In the genomic region with DNA sequence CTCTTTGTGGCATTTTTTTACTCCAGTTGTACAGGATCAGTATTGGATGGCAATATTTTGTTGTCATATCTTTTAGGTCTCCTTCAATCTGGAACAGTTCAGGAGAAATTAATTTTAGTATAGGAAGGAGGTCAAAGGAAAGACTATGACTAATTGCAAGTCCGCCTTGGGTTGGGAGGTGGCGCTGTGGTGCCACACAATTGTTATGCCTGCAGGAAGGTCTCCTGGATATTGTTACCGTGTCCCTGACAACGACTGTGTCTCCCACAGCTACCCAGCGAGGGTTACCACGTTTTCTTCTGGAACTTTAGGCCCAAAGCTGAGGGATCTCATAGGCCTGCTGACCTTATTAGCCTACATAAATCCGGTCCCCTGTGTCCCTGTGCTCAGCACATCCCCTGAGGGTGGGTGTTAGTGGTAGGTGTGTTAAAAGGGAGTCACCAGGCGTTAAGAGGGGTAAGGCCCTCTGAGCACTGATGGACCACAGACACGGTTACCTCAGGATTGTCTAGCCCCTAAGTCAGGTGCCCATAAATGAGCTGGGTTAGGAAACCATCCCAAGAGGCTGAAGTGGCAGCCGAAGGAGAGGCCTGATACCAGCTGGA, we compare ENCODE assay signal across 9 cellular contexts. TPM values are rescaled to one million over a fixed set of nuclear protein-coding genes. Genes with fewer than 3 reads are reported as not detected.
DNase-seq lines count a peak whose midpoint lies in the region; ATAC-seq and TF ChIP-seq lines count a peak whose summit lies in the region.
"Had no signal": no experiment of that assay in that cellular context is flagged by ENCODE, and none has a peak within 500 bp of the region (broad histone marks: within the 10 kb centered on the region; RNA-seq: fewer than 3 reads in every experiment).

No MANE protein-coding gene starts in this region.

- no peak overlapping the region for H3K4me3 ChIP-seq in Jurkat, Clone E6-1 (ENCODE audit: low read length)
- H3K4me3 ChIP-seq in PC-9 (no peak overlapping the region), gastroesophageal sphincter (no peak overlapping the region), parathyroid adenoma (ENCODE audit: low read depth, low read length) (no peak overlapping the region), uterus (no peak overlapping the region)

- H3K27me3 Mint-ChIP-seq in activated T-helper 17 cell treated with anti-CD3 and anti-CD28 coated beads, Interleukin-2, amount 50 U/mL, for 72 hours = no peaks in the 10 kb centered on the region
- H3K27me3 Mint-ChIP-seq: stimulated activated naive CD8-positive, alpha-beta T cell treated with anti-CD3 and anti-CD28 coated beads, Interleukin-15, Interleukin-2, amounts not matched to agents 100 ng/mL and 50 ng/mL, for 24 hours had no signal

- peaks cover 8% of the 10 kb centered on the region; the same call in 1 of the 2 replicates for H3K9me3 ChIP-seq in PC-9 (ENCODE audit: insufficient read depth, low read depth)
- peaks cover 0 to 4% (median 0%) of the 10 kb centered on the region in 3 donors for H3K9me3 ChIP-seq in gastroesophageal sphincter
- no peaks in the 10 kb centered on the region for H3K9me3 ChIP-seq in parathyroid adenoma (ENCODE audit: control insufficient read depth, low read length)
- H3K9me3 ChIP-seq in uterus = no peaks in the 10 kb centered on the region

- H3F3A ChIP-seq in PC-9 (ENCODE audit: insufficient read depth, low read depth) = no peaks in the 10 kb centered on the region

- H3K27ac ChIP-seq in PC-9 (no peak overlapping the region), gastroesophageal sphincter (no peak overlapping the region), parathyroid adenoma (no peak overlapping the region), uterus (peak overlapping the region in 1 of 2 donors; percentile 68)

- H4K20me1 ChIP-seq in PC-9 (ENCODE audit: insufficient read depth) = no peaks in the 10 kb centered on the region

- intact Hi-C loops in PC-9 (cut with micrococcal nuclease; ENCODE audit: unreplicated experiment) = loop anchor here (1.0 to 5.0 kb wide), 7 partner anchors 155 to 1345 kb away; no protein-coding TSS in a partner anchor
- intact Hi-C loops in uterus (cut with DNase I; ENCODE audit: low total_unique reads) = loop anchor here (5.0 kb wide), 1 partner anchor 360 kb away; no protein-coding TSS in a partner anchor

- H3K4me1 ChIP-seq in PC-9 (replicated peaks; ENCODE audit: insufficient read depth) (no peaks in the 10 kb centered on the region), gastroesophageal sphincter (peaks cover 0 to 40% (median 10%) of the 10 kb centered on the region in 3 donors), parathyroid adenoma (peaks cover 3% of the 10 kb centered on the region), uterus (peaks cover 0 to 9% of the 10 kb centered on the region in 2 donors)

- H3K36me3 Mint-ChIP-seq in activated T-helper 17 cell treated with anti-CD3 and anti-CD28 coated beads, Interleukin-2, amount 50 U/mL, for 72 hours (ENCODE audit: low read depth) = no peaks in the 10 kb centered on the region

- H3K4me1 Mint-ChIP-seq in activated T-helper 17 cell treated with anti-CD3 and anti-CD28 coated beads, Interleukin-2, amount 50 U/mL, for 72 hours = no peaks in the 10 kb centered on the region

- no TSS peak for BruUV-seq in PC-9 (replicated peaks; lab: Mats Ljungman, UMichigan)

- H3K4me2 ChIP-seq in PC-9 (no peak overlapping the region), parathyroid adenoma (ENCODE audit: low read length) (no peak overlapping the region)

- TF ChIP-seq CTCF in PC-9 (conservative IDR thresholded peaks at IDR 0.05) (peak; percentile 92), gastroesophageal sphincter (IDR thresholded peaks at IDR 0.05) (peak; percentile 57 to 78 (median 64)), parathyroid adenoma (IDR thresholded peaks at IDR 0.05) (peak; percentile 54), uterus (IDR thresholded peaks at IDR 0.05) (peak; percentile 35 to 56 (median 50))

- H3K27ac Mint-ChIP-seq in activated T-helper 17 cell treated with anti-CD3 and anti-CD28 coated beads, Interleukin-2, amount 50 U/mL, for 72 hours = no peak overlapping the region
- H3K27ac Mint-ChIP-seq: stimulated activated naive CD8-positive, alpha-beta T cell treated with anti-CD3 and anti-CD28 coated beads, Interleukin-15, Interleukin-2, amounts not matched to agents 100 ng/mL and 50 ng/mL, for 24 hours had no signal

- no peak for TF ChIP-seq EP300 in gastroesophageal sphincter (IDR thresholded peaks at IDR 0.05)

- TF ChIP-seq POLR2A in gastroesophageal sphincter (IDR thresholded peaks at IDR 0.05) (no peak), uterus (IDR thresholded peaks at IDR 0.05) (no peak)

- H3K27me3 ChIP-seq in PC-9 (ENCODE audit: insufficient read depth, low read depth) (no peaks in the 10 kb centered on the region), gastroesophageal sphincter (no peaks in the 10 kb centered on the region), parathyroid adenoma (ENCODE audit: control insufficient read depth, insufficient read depth, low read length) (no peaks in the 10 kb centered on the region), uterus (no peaks in the 10 kb centered on the region)

- H3K9me2 ChIP-seq in PC-9 (ENCODE audit: insufficient read depth) = no peaks in the 10 kb centered on the region

- CTCF ChIA-PET in PC-9 (lab: Charles Lee) = interaction anchor here (0.5 to 1.1 kb wide), 4 partner anchors 260 to 987 kb away, joined by 3 to 8 read pairs (median 4); no protein-coding TSS in a partner anchor

- H3K9ac ChIP-seq in parathyroid adenoma = no peak overlapping the region

- H3K79me2 ChIP-seq in PC-9 (ENCODE audit: low read depth) = no peaks in the 10 kb centered on the region
- H3K79me2 ChIP-seq in parathyroid adenoma = no peaks in the 10 kb centered on the region

- H2AFZ ChIP-seq in PC-9 = no peak overlapping the region
- no peak overlapping the region for H2AFZ ChIP-seq in parathyroid adenoma

- DNase-seq in AML-193 (lab: John Stamatoyannopoulos, UW) (peak; percentile 42 to 51), PC-9 (peak; percentile 49 to 62), uterus (peak; percentile 43 to 53)
- peak; percentile 39 for DNase-seq in Jurkat, Clone E6-1 (ENCODE audit: low read depth, low spot score)

- H3K9me3 Mint-ChIP-seq in activated T-helper 17 cell treated with anti-CD3 and anti-CD28 coated beads, Interleukin-2, amount 50 U/mL, for 72 hours = no peaks in the 10 kb centered on the region

- H3K36me3 ChIP-seq in PC-9 (ENCODE audit: low read depth) (no peaks in the 10 kb centered on the region), gastroesophageal sphincter (no peaks in the 10 kb centered on the region), parathyroid adenoma (ENCODE audit: control insufficient read depth, insufficient read depth, low read length) (no peaks in the 10 kb centered on the region), uterus (no peaks in the 10 kb centered on the region)

- ATAC-seq in GM18907 (IDR thresholded peaks at IDR 0.05; ENCODE audit: unreplicated experiment) (peak; percentile 66), gastroesophageal sphincter (no peak)
- ATAC-seq in activated T-helper 17 cell treated with anti-CD3 and anti-CD28 coated beads, Interleukin-2, amount 50 U/mL, for 72 hours (replicated peaks) = peak; percentile 67

- POLR2A ChIA-PET in PC-9 (lab: Charles Lee; ENCODE audit: unreplicated experiment) = interaction anchor here (0.5 kb wide), 1 partner anchor 937 kb away, joined by 3 read pairs; no protein-coding TSS in a partner anchor

- WGBS in gastroesophageal sphincter (ENCODE audit: low coverage in 1 of 2), 2 donors = 33 to 92% methylated on average over 4 to 9 of the region's 10 CpGs

- H3K4me3 Mint-ChIP-seq in activated T-helper 17 cell treated with anti-CD3 and anti-CD28 coated beads, Interleukin-2, amount 50 U/mL, for 72 hours = no peak overlapping the region
- H3K4me3 Mint-ChIP-seq: stimulated activated naive CD8-positive, alpha-beta T cell treated with anti-CD3 and anti-CD28 coated beads, Interleukin-15, Interleukin-2, amounts not matched to agents 100 ng/mL and 50 ng/mL, for 24 hours had no signal

RNA-seq across cellular contexts. Expression of gene KCNAB1, which starts 31.5 kb away (rescaled TPM):
- polyA plus RNA-seq in Jurkat, Clone E6-1 (2012; ENCODE audit: insufficient read depth, insufficient read length) = not detected
- total RNA-seq in PC-9 (2021) = 1.4 and 3.3 TPM in 2 replicates
- not detected for total RNA-seq in activated T-helper 17 cell treated with anti-CD3 and anti-CD28 coated beads, Interleukin-2, amount 50 U/mL, for 72 hours
- total RNA-seq in gastroesophageal sphincter = 1 to 10 TPM in 3 of 4 donors, under 1 TPM in 1; 0.31 to 6.3 (median 1.9) TPM
- 10 to 100 TPM in 1 of 4 donors, 1 to 10 TPM in 3; 1.3 to 12.8 (median 6.8) TPM for total RNA-seq in uterus
